ENCODE assay signal across 1 cellular context in the genomic region with DNA sequence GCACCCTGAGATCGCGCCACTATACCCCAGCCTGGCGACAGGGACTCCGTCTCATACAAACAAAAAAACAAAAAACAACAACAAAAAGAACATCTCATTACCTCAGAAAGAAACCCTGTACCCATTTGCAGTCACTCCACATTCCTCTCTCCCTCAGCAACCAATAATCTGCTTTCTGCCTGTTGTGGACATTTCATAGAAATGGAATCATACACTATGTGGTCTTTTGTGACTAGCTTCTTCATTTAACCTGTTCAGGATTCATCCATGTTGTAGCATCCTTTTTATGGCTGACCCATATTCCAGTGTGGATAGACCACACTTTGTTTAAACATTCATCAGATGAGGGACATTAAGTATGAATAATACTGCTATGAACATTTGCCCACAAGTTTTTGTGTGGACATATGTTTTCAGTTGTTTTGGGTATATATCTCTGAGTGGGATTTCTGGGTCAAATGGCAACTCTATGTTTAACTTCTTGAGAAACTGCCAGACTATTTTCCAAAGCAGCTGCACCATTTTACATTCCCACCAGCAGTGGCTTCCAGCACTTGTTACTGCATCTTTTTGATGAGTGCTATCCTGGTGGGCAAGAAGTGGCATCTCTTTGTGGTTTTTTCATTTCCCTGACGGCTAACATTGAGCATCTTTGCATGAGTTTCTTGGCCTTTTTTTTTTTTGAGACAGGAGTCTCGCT.
TF ChIP-seq lines count a peak whose summit lies in the region.

No MANE protein-coding gene starts in this region.

TF ChIP-seq in IMR-90, 13 proteins besides CTCF, POLR2A, EP300 and RAD21:
- TF ChIP-seq CEBPB (IDR thresholded peaks at IDR 0.05; ENCODE audit: low read depth, low read length) (no peak), RFX5 (IDR thresholded peaks at IDR 0.05; ENCODE audit: low read depth, low read length) (no peak), BHLHE40 (IDR thresholded peaks at IDR 0.05; ENCODE audit: low read depth, low read length) (no peak)
